ENCODE assay signal across 10 cellular contexts in the genomic region with DNA sequence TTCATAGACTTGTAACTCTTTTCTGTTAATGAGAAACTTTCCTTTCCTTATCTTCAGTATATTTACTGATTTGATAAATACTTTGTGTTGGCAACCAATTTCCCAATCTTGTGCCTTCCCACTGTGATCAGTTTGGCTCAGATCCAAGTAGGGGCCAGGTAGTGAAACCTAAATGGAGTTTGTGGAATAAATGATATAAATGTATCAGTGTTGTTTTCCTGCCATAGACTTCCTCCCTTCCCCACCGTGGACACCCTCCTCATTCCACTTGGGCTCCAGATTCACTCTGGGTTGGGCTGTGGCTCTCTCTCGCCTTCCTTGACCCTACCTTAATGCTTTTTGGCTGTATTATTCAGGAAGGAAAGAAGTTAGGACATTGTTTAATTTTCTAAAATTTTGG. TPM values are rescaled to one million over a fixed set of nuclear protein-coding genes. Genes with fewer than 3 reads are reported as not detected.
DNase-seq lines count a peak whose midpoint lies in the region; ATAC-seq, FAIRE-seq and TF ChIP-seq lines count a peak whose summit lies in the region.
"Had no signal": no experiment of that assay in that cellular context is flagged by ENCODE, and none has a peak within 500 bp of the region (broad histone marks: within the 10 kb centered on the region; RNA-seq: fewer than 3 reads in every experiment).

No MANE protein-coding gene starts in this region.

- H3K36me3 ChIP-seq in heart left ventricle (no peaks in the 10 kb centered on the region), right lobe of liver (no peaks in the 10 kb centered on the region), uterus (no peaks in the 10 kb centered on the region)

- 41 to 61% (median 49%) methylated on average over 2 of the region's 2 CpGs for WGBS in heart left ventricle, 4 donors
- 29% methylated on average over 2 of the region's 2 CpGs for WGBS in right lobe of liver (ENCODE audit: insufficient coverage, low coverage, low lambda C conversion rate, missing lambda C conversion rate)

- TF ChIP-seq CTCF in heart left ventricle (IDR thresholded peaks at IDR 0.05): no peak
- no peak for TF ChIP-seq CTCF in right lobe of liver (IDR thresholded peaks at IDR 0.05)
- TF ChIP-seq CTCF in uterus (IDR thresholded peaks at IDR 0.05): no peak
- TF ChIP-seq CTCF in GM10266 (IDR thresholded peaks at IDR 0.05; ENCODE audit: control insufficient read depth, insufficient read depth, low read depth, missing control alignments): no peak

- H3K36me3 Mint-ChIP-seq in activated T-helper 17 cell treated with anti-CD3 and anti-CD28 coated beads, Interleukin-2, amount 50 U/mL, for 72 hours (ENCODE audit: low read depth): no peaks in the 10 kb centered on the region

- no peaks in the 10 kb centered on the region for H3K9me3 Mint-ChIP-seq in activated T-helper 17 cell treated with anti-CD3 and anti-CD28 coated beads, Interleukin-2, amount 50 U/mL, for 72 hours

- no peak for FAIRE-seq in GM12891 (lab: Jason Lieb, UNC)
- FAIRE-seq: TTC549 had no signal

- DNase-seq in heart left ventricle (no peak), Right ventricle myocardium inferior (ENCODE audit: missing footprints) (no peak), right lobe of liver (no peak), uterus (no peak), GM12891 (ENCODE audit: insufficient read length, low spot score) (no peak), GM10266 (ENCODE audit: extremely low spot score) (no peak)
- DNase-seq: EL had no signal

- peaks cover 25% of the 10 kb centered on the region for H3K4me1 Mint-ChIP-seq in activated T-helper 17 cell treated with anti-CD3 and anti-CD28 coated beads, Interleukin-2, amount 50 U/mL, for 72 hours

- ATAC-seq in heart left ventricle: no peak
- ATAC-seq in Right ventricle myocardium inferior: no peak
- ATAC-seq in activated T-helper 17 cell treated with anti-CD3 and anti-CD28 coated beads, Interleukin-2, amount 50 U/mL, for 72 hours (replicated peaks): no peak
- ATAC-seq in right lobe of liver: peak in 3 of 4 donors; percentile 4 to 14 (median 13)
- ATAC-seq in HG03097 (IDR thresholded peaks at IDR 0.05; ENCODE audit: low FRiP score, unreplicated experiment): no peak

- H3K27ac ChIP-seq in heart left ventricle (peak overlapping the region in 8 of 12 donors; percentile 3 to 84 (median 77)), right lobe of liver (peak overlapping the region in 2 of 3 donors; percentile 51 to 66), uterus (peak overlapping the region; percentile 84 to 87)

- no peak overlapping the region for H3K27ac Mint-ChIP-seq in activated T-helper 17 cell treated with anti-CD3 and anti-CD28 coated beads, Interleukin-2, amount 50 U/mL, for 72 hours

- H3K4me3 ChIP-seq in heart left ventricle (peak overlapping the region in 9 of 12 donors; percentile 59 to 89 (median 76)), right lobe of liver (peak overlapping the region in 2 of 3 donors; percentile 74 to 82), uterus (peak overlapping the region in 1 of 2 donors; percentile 77)

- peaks cover 15% of the 10 kb centered on the region for H3K27me3 Mint-ChIP-seq in activated T-helper 17 cell treated with anti-CD3 and anti-CD28 coated beads, Interleukin-2, amount 50 U/mL, for 72 hours

- H3K9me3 ChIP-seq in heart left ventricle: no peaks in the 10 kb centered on the region
- no peaks in the 10 kb centered on the region for H3K9me3 ChIP-seq in right lobe of liver
- H3K9me3 ChIP-seq in uterus: no peaks in the 10 kb centered on the region

- H3K27me3 ChIP-seq in heart left ventricle (no peaks in the 10 kb centered on the region), right lobe of liver (no peaks in the 10 kb centered on the region), uterus (no peaks in the 10 kb centered on the region)

- TF ChIP-seq POLR2A in heart left ventricle (IDR thresholded peaks at IDR 0.05): no peak
- no peak for TF ChIP-seq POLR2A in right lobe of liver (IDR thresholded peaks at IDR 0.05)
- no peak for TF ChIP-seq POLR2A in uterus (IDR thresholded peaks at IDR 0.05)
- TF ChIP-seq POLR2A in GM12891 (IDR thresholded peaks at IDR 0.05; ENCODE audit: low read depth, low read length): no peak

- intact Hi-C loops in heart left ventricle (cut with DNase I) (loop anchor here in 6 of 10 donors (5.0 to 10.0 kb wide), 5 partner anchors 69 to 1166 kb away; a partner anchor contains a TSS), Right ventricle myocardium inferior (cut with DNase I) (loop anchor here (2.0 to 10.0 kb wide), 3 partner anchors 214 to 876 kb away; a partner anchor contains a TSS), right lobe of liver (cut with DNase I) (loop anchor here in 1 of 2 donors (10.0 kb wide), 1 partner anchor 226 kb away; a partner anchor contains a TSS), uterus (cut with DNase I; ENCODE audit: low total_unique reads) (loop anchor here (10.0 kb wide), 1 partner anchor 216 kb away; no protein-coding TSS in a partner anchor)

- H3K4me1 ChIP-seq in heart left ventricle (peaks cover 3 to 48% (median 31%) of the 10 kb centered on the region in 12 donors), right lobe of liver (peaks cover 0 to 26% (median 5%) of the 10 kb centered on the region in 4 donors), uterus (peaks cover 0 to 5% of the 10 kb centered on the region in 2 donors)

- peak overlapping the region; percentile 94 for H3K4me3 Mint-ChIP-seq in activated T-helper 17 cell treated with anti-CD3 and anti-CD28 coated beads, Interleukin-2, amount 50 U/mL, for 72 hours

TF ChIP-seq in GM12891, 5 proteins besides CTCF, POLR2A, EP300 and RAD21:
- TF ChIP-seq PAX5 (IDR thresholded peaks at IDR 0.05; ENCODE audit: insufficient read depth, low read length, severe bottlenecking) (no peak), TAF1 (IDR thresholded peaks at IDR 0.05; ENCODE audit: low read depth, low read length) (no peak), SPI1 (IDR thresholded peaks at IDR 0.05; ENCODE audit: low read depth, low read length) (no peak), POU2F2 (IDR thresholded peaks at IDR 0.05; ENCODE audit: low read depth, low read length) (no peak)

RNA-seq across cellular contexts. Expression of a gene that starts 1.3 kb away (rescaled TPM):
- total RNA-seq in heart left ventricle (1 to 10 TPM; 2.8 to 7.9 (median 5.6) TPM), Right ventricle myocardium inferior (4.0 TPM), right lobe of liver (1 to 10 TPM; 1.3 to 3.8 (median 2.5) TPM), uterus (10 to 100 TPM in 1 of 4 donors, 1 to 10 TPM in 2, under 1 TPM in 1; 0.29 to 12.3 (median 5.1) TPM)
- polyA plus RNA-seq in heart left ventricle: 1 to 10 TPM; 1.5 to 1.8 TPM
- total RNA-seq in activated T-helper 17 cell treated with anti-CD3 and anti-CD28 coated beads, Interleukin-2, amount 50 U/mL, for 72 hours: 1 to 10 TPM; 1.5 to 2.6 TPM
- 0.95 TPM for polyA plus RNA-seq in GM12891 (2012; ENCODE audit: low read depth, missing spikeins)

RNA-seq across cellular contexts. Expression of a gene that starts 15.1 kb away (rescaled TPM):
- 10 to 100 TPM in 5 of 9 donors, 1 to 10 TPM in 4; 7.5 to 22.0 (median 10.7) TPM for total RNA-seq in heart left ventricle
- 1 to 10 TPM; 3.3 to 5.4 TPM for polyA plus RNA-seq in heart left ventricle
- 10.2 TPM for total RNA-seq in Right ventricle myocardium inferior
- 1 to 10 TPM in 1 of 2 donors, under 1 TPM in 1; 0.63 to 1.0 TPM for total RNA-seq in activated T-helper 17 cell treated with anti-CD3 and anti-CD28 coated beads, Interleukin-2, amount 50 U/mL, for 72 hours
- total RNA-seq in right lobe of liver: 1 to 10 TPM; 3.7 to 6.9 (median 4.6) TPM
- total RNA-seq in uterus: 10 to 100 TPM in 3 of 4 donors, 1 to 10 TPM in 1; 3.5 to 63.8 (median 31.5) TPM
- polyA plus RNA-seq in GM12891 (2012; ENCODE audit: low read depth, missing spikeins): 3.2 TPM

RNA-seq across cellular contexts. Expression of a gene that starts 48.5 kb away (rescaled TPM):
- total RNA-seq in heart left ventricle: 1 to 10 TPM; 2.1 to 4.0 (median 2.9) TPM
- 1 to 10 TPM in 1 of 2 donors, under 1 TPM in 1; 0.99 to 2.2 TPM for polyA plus RNA-seq in heart left ventricle
- total RNA-seq in Right ventricle myocardium inferior: 2.4 TPM
- total RNA-seq in activated T-helper 17 cell treated with anti-CD3 and anti-CD28 coated beads, Interleukin-2, amount 50 U/mL, for 72 hours: 1 to 10 TPM; 2.9 to 4.3 TPM
- total RNA-seq in right lobe of liver: 1 to 10 TPM; 1.4 to 1.6 (median 1.5) TPM
- total RNA-seq in uterus: 10 to 100 TPM in 2 of 4 donors, 1 to 10 TPM in 2; 3.8 to 22.2 (median 8.4) TPM
- polyA plus RNA-seq in GM12891 (2012; ENCODE audit: low read depth, missing spikeins): 2.3 TPM

Comparison
In these comparisons a context has a peak if more than half of its experiments do, and no peak if none do; other contexts are left out.
1. ATAC-seq: peak in right lobe of liver (3 of 4); none in heart left ventricle (0 of 4), Right ventricle myocardium inferior (single experiment), activated T-helper 17 cell treated with anti-CD3 and anti-CD28 coated beads, Interleukin-2, amount 50 U/mL, for 72 hours (single experiment) and HG03097 (single experiment).
2. Peak in every context shown above with its lines, with median percentiles within 50 percentile points of each other: H3K27ac ChIP-seq.